37 cellular contexts compared by ENCODE assay signal in genomic region chr1:30811187-30811586, GRCh38. TPM values are rescaled to one million over a fixed set of nuclear protein-coding genes. Genes with fewer than 3 reads are reported as not detected.
"Had no signal": no experiment of that assay in that cellular context is flagged by ENCODE, and none has a peak within 500 bp of the region (broad histone marks: within the 10 kb centered on the region; RNA-seq: fewer than 3 reads in every experiment).

No MANE protein-coding gene starts in this region.

- H3K9me3 Mint-ChIP-seq: activated B cell treated with CpG ODN at 0.5 μM for 24 hours; activated CD8-positive, alpha-beta T cell treated with anti-CD3 and anti-CD28 coated beads for 36 hours; activated naive CD4-positive, alpha-beta T cell treated with anti-CD3 and anti-CD28 coated beads, Interleukin-2, amount 50 U/mL, for 24 hours; activated naive CD8-positive, alpha-beta T cell treated with anti-CD3 and anti-CD28 coated beads, Interleukin-2, amount 10 ng/mL, durations not matched to agents 7 days and 5 days; activated T-cell treated with anti-CD3 and anti-CD28 coated beads, Interleukin-2, amount 50 U/mL, for 72 hours; activated T-helper 17 cell treated with anti-CD3 and anti-CD28 coated beads, Interleukin-2, amount 50 U/mL, for 72 hours had no signal

- ATAC-seq: activated CD8-positive, alpha-beta T cell treated with anti-CD3 and anti-CD28 coated beads for 36 hours; activated T-cell treated with anti-CD3 and anti-CD28 coated beads, Interleukin-2, amount 50 U/mL, for 72 hours; body of pancreas; PC-3 had no signal

- FAIRE-seq: bronchial epithelial cell had no signal

- H3K27ac ChIP-seq: ascending aorta, body of pancreas, RWPE1, VCaP had no signal

- H3K27ac Mint-ChIP-seq: activated B cell treated with CpG ODN at 0.5 μM for 24 hours; activated CD8-positive, alpha-beta T cell treated with anti-CD3 and anti-CD28 coated beads for 36 hours; activated naive CD4-positive, alpha-beta T cell treated with anti-CD3 and anti-CD28 coated beads, Interleukin-2, amount 50 U/mL, for 24 hours; activated naive CD8-positive, alpha-beta T cell treated with anti-CD3 and anti-CD28 coated beads, Interleukin-2, amount 10 ng/mL, durations not matched to agents 7 days and 5 days; activated T-cell treated with anti-CD3 and anti-CD28 coated beads, Interleukin-2, amount 50 U/mL, for 72 hours; activated T-helper 17 cell treated with anti-CD3 and anti-CD28 coated beads, Interleukin-2, amount 50 U/mL, for 72 hours had no signal

- H3K4me3 Mint-ChIP-seq: activated B cell treated with CpG ODN at 0.5 μM for 24 hours; activated CD8-positive, alpha-beta T cell treated with anti-CD3 and anti-CD28 coated beads for 36 hours; activated naive CD4-positive, alpha-beta T cell treated with anti-CD3 and anti-CD28 coated beads, Interleukin-2, amount 50 U/mL, for 24 hours; activated naive CD8-positive, alpha-beta T cell treated with anti-CD3 and anti-CD28 coated beads, Interleukin-2, amount 10 ng/mL, durations not matched to agents 7 days and 5 days; activated T-cell treated with anti-CD3 and anti-CD28 coated beads, Interleukin-2, amount 50 U/mL, for 72 hours; activated T-helper 17 cell treated with anti-CD3 and anti-CD28 coated beads, Interleukin-2, amount 50 U/mL, for 72 hours had no signal

- DNase-seq: activated B cell treated with CpG ODN at 0.5 μM for 24 hours; activated CD4-positive, alpha-beta T cell treated with anti-CD3 and anti-CD28 coated beads for 1 hour; activated CD4-positive, alpha-beta T cell treated with anti-CD3 and anti-CD28 coated beads for 48 hours; activated CD8-positive, alpha-beta T cell treated with anti-CD3 and anti-CD28 coated beads for 36 hours; activated gamma-delta T cell; activated naive CD4-positive, alpha-beta T cell treated with Interleukin-2 at 50 U/mL for 16 hours; activated naive CD8-positive, alpha-beta T cell treated with anti-CD3 and anti-CD28 coated beads, Interleukin-2, amount 10 ng/mL, durations not matched to agents 7 days and 5 days; activated T-cell treated with anti-CD3 and anti-CD28 coated beads, Interleukin-2, amount 50 U/mL, for 1 hour; activated T-cell treated with anti-CD3 and anti-CD28 coated beads, Interleukin-2, amount 50 U/mL, for 72 hours; body of pancreas; caudate nucleus; Kasumi-1; KG1; MG63; NCI-H1048; NCI-H1105 treated with DMSO at 0.1 percent for 48 hours; NCI-H1436; NCI-H1694; NCI-H1930; NCI-H2081 treated with DMSO at 0.1 percent for 48 hours; NCI-H345; NCI-H748 treated with DMSO at 0.1 percent for 48 hours; NK-92 treated with Interleukin-12 subunit alpha and Interleukin-12 subunit beta, amount 100 ng/mL, for 24 hours; PC-3; Peyer's patch; Right ventricle myocardium superior; SW 1271; T-helper 1 cell; T-helper 2 cell; T-helper 9 cell had no signal

- H3K4me1 Mint-ChIP-seq: activated naive CD4-positive, alpha-beta T cell treated with anti-CD3 and anti-CD28 coated beads, Interleukin-2, amount 50 U/mL, for 24 hours; activated naive CD8-positive, alpha-beta T cell treated with anti-CD3 and anti-CD28 coated beads, Interleukin-2, amount 10 ng/mL, durations not matched to agents 7 days and 5 days; activated T-helper 17 cell treated with anti-CD3 and anti-CD28 coated beads, Interleukin-2, amount 50 U/mL, for 72 hours had no signal

- H3K36me3 ChIP-seq: ascending aorta, MG63, Peyer's patch had no signal

- H3K36me3 Mint-ChIP-seq: activated naive CD4-positive, alpha-beta T cell treated with anti-CD3 and anti-CD28 coated beads, Interleukin-2, amount 50 U/mL, for 24 hours; activated naive CD8-positive, alpha-beta T cell treated with anti-CD3 and anti-CD28 coated beads, Interleukin-2, amount 10 ng/mL, durations not matched to agents 7 days and 5 days had no signal

- H3K4me3 ChIP-seq: ascending aorta, body of pancreas, MG63, Peyer's patch had no signal

- H3K9me3 ChIP-seq: ascending aorta, body of pancreas, MG63, Peyer's patch had no signal

- H3K27me3 ChIP-seq: ascending aorta, body of pancreas, MG63 had no signal

RNA-seq across cellular contexts. Expression of gene LAPTM5, which starts 53.6 kb away (rescaled TPM):
- total RNA-seq: NCI-H460, PC-3 had no signal
